Comparison of ENCODE assay signal across 29 cellular contexts in genomic region chr5:143120460-143121134, GRCh38.
DNase-seq lines count a peak whose midpoint lies in the region; ATAC-seq, FAIRE-seq and TF ChIP-seq lines count a peak whose summit lies in the region.
"Had no signal": no experiment of that assay in that cellular context is flagged by ENCODE, and none has a peak within 500 bp of the region (broad histone marks: within the 10 kb centered on the region; RNA-seq: fewer than 3 reads in every experiment).

No MANE protein-coding gene starts in this region.

- no peaks in the 10 kb centered on the region for H3K9me3 ChIP-seq in A549
- H3K9me3 ChIP-seq: ascending aorta, gastroesophageal sphincter, left lung, sigmoid colon, thoracic aorta had no signal

- no peak overlapping the region for H3K4me3 ChIP-seq in A549
- H3K4me3 ChIP-seq: ascending aorta, gastroesophageal sphincter, hepatocyte, left lung, sigmoid colon, thoracic aorta had no signal

- FAIRE-seq in A549 (lab: Jason Lieb, UNC): no peak
- FAIRE-seq: GM18507, urothelium cell line had no signal

- H3K27ac ChIP-seq in A549: no peak overlapping the region
- H3K27ac ChIP-seq: ascending aorta, gastroesophageal sphincter, hepatocyte, sigmoid colon, thoracic aorta had no signal

- WGBS in A549 (ENCODE audit: missing lambda C conversion rate): 95% methylated on average over 5 of the region's 5 CpGs

- CTCF ChIA-PET in A549 (lab: Yijun Ruan, JAX): interaction anchor here (3.5 kb wide), 1 partner anchor 11 kb away, joined by 14 read pairs; no protein-coding TSS in a partner anchor

- POLR2A ChIA-PET in A549 (lab: Yijun Ruan, JAX): no interaction called here

- no peak for ATAC-seq in A549
- no peak for ATAC-seq in GM21390 (IDR thresholded peaks at IDR 0.05; ENCODE audit: unreplicated experiment)
- ATAC-seq in GM21515 (IDR thresholded peaks at IDR 0.05; ENCODE audit: unreplicated experiment): no peak
- ATAC-seq: gastroesophageal sphincter, HCT116, left lung, Panc1 had no signal

- no peak for TF ChIP-seq EP300 in A549 (IDR thresholded peaks at IDR 0.05)

- DNase-seq in A549 (ENCODE audit: low read depth in 1 of 2, low spot score in 1 of 2) (no peak), G401 (ENCODE audit: low spot score) (peak; percentile 51), NCI-H526 treated with DMSO at 0.1 percent for 48 hours (lab: John Stamatoyannopoulos, UW) (peak; percentile 23), cerebellar cortex (ENCODE audit: low spot score) (peak; percentile 36), Ammon's horn (ENCODE audit: low spot score) (no peak), T-helper 1 cell (no peak)
- DNase-seq: activated B cell treated with CpG ODN at 0.5 μM for 24 hours; activated CD8-positive, alpha-beta memory T cell treated with anti-CD3 and anti-CD28 coated beads, Interleukin-2, amount 50 U/mL, for 4 hours; Calu3; caudate nucleus; DND-41; left lung; NCI-H1092 treated with DMSO at 0.1 percent for 48 hours; NCI-H226; SIG-M5; sigmoid colon; stimulated activated naive CD4-positive, alpha-beta T cell treated with Interleukin-2 at 50 U/mL for 16 hours; SW 1271; T1000 had no signal

- in situ Hi-C loops in G401 (cut with HindIII; ENCODE audit: low sequenced_read_pairs): no loop called here

- TF ChIP-seq CTCF in A549 (IDR thresholded peaks at IDR 0.05): no peak

- TF ChIP-seq RAD21 in A549 (conservative IDR thresholded peaks at IDR 0.05 in 1 of 2, IDR thresholded peaks at IDR 0.05 in 1 of 2): no peak

- H3K4me1 ChIP-seq in A549: no peaks in the 10 kb centered on the region; the same call in 2 of the 3 replicates
- H3K4me1 ChIP-seq: ascending aorta had no signal

- TF ChIP-seq POLR2A in A549 (IDR thresholded peaks at IDR 0.05; ENCODE audit: low read length): no peak

- no peak overlapping the region for H3K4me2 ChIP-seq in A549
- H3K4me2 ChIP-seq: hepatocyte had no signal

TF ChIP-seq in A549, 52 proteins besides CTCF, POLR2A, EP300 and RAD21:
- peak; percentile 4 for TF ChIP-seq MAFK (IDR thresholded peaks at IDR 0.05; ENCODE audit: partially characterized antibody)
- TF ChIP-seq TFCP2L1 (CRISPR knock-in tag; IDR thresholded peaks at IDR 0.05): no peak

Comparison
In these comparisons a context has a peak if more than half of its experiments do, and no peak if none do; other contexts are left out.
1. DNase-seq: peak in G401 (single experiment), NCI-H526 treated with DMSO at 0.1 percent for 48 hours (single experiment) and cerebellar cortex (single experiment); none in A549 (0 of 2), Ammon's horn (single experiment) and T-helper 1 cell (0 of 5).